Comparison of ENCODE assay signal across 1 cellular context in the genomic region with DNA sequence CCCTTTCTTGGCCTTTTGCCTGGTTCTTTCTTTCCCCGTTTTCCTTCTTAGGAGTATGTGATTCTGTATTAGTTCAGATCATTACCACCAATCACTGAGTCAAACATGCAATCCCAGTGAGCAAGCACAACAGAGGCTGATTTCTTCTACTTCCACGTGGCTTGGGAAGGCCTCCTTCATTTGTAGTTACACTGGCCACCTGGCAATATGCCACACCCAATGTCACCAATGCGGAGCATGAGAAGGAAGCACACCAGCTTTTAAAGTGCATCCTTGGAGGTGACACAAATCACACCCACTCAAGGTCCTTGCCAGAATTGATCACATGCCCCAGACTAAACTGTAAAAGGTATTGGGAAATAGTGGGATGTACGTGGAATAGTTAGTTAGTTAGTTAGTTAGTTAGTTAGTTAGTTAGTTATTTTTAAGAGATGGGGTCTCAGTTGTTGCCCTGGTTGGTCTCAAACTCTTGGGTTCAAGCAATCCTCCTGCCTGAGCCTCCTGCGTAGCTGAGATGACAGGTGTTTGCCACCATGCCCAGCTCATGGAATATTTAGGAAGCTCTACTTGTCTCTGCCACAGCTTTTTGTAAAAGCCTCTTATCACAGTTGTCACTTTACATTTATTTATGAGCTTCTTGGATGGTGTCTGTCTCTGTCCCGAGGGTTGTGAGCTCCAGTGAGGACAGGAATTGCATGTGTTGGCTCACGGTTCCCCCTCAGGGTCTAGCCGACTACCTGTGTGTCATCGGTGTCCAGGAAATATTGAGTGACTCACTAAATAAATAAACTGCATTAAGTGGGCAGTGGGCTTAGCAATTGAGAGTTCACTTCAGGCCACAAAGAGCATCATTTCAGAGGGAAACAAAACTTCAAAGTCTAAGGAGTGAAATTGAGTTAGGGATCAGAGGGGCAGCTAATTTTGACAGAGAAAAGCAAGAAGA.
TF ChIP-seq lines count a peak whose summit lies in the region.

No MANE protein-coding gene starts in this region.

TF ChIP-seq in HEK293, 187 proteins besides CTCF, POLR2A, EP300 and RAD21 (continued from another document and continues in another):
- TF ChIP-seq, protein P1, sequence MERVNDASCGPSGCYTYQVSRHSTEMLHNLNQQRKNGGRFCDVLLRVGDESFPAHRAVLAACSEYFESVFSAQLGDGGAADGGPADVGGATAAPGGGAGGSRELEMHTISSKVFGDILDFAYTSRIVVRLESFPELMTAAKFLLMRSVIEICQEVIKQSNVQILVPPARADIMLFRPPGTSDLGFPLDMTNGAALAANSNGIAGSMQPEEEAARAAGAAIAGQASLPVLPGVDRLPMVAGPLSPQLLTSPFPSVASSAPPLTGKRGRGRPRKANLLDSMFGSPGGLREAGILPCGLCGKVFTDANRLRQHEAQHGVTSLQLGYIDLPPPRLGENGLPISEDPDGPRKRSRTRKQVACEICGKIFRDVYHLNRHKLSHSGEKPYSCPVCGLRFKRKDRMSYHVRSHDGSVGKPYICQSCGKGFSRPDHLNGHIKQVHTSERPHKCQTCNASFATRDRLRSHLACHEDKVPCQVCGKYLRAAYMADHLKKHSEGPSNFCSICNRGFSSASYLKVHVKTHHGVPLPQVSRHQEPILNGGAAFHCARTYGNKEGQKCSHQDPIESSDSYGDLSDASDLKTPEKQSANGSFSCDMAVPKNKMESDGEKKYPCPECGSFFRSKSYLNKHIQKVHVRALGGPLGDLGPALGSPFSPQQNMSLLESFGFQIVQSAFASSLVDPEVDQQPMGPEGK (tag by site-specific recombination; IDR thresholded peaks at IDR 0.05), result 0 out of 2 replicates have a peak, but pooled peaks have one; percentile 21
- TF ChIP-seq IKZF3 (tag by site-specific recombination; IDR thresholded peaks at IDR 0.05) (0 out of 2 replicates have a peak, but pooled peaks have one; percentile 22), ZBTB8A (tag by site-specific recombination; IDR thresholded peaks at IDR 0.05) (no peak), ZNF24 (tag by site-specific recombination; IDR thresholded peaks at IDR 0.05) (peak; percentile 35; the same call in 1 of the 2 replicates), ZNF580 (tag by site-specific recombination; IDR thresholded peaks at IDR 0.05) (no peak), ZBTB17 (tag by site-specific recombination; IDR thresholded peaks at IDR 0.05) (0 out of 2 replicates have a peak, but pooled peaks have one; percentile 23), ZNF366 (tag by site-specific recombination; conservative IDR thresholded peaks at IDR 0.05) (peak; percentile 68), FEZF1 (tag by site-specific recombination; IDR thresholded peaks at IDR 0.05) (peak; percentile 70), ZEB2 (tag by site-specific recombination; IDR thresholded peaks at IDR 0.05) (peak; percentile 37; the same call in 1 of the 2 replicates), ZNF692 (tag by site-specific recombination; IDR thresholded peaks at IDR 0.05) (peak; percentile 67), SCRT1 (tag by site-specific recombination; IDR thresholded peaks at IDR 0.05; ENCODE audit: borderline replicate concordance) (no peak), ZNF510 (tag by site-specific recombination; IDR thresholded peaks at IDR 0.05; ENCODE audit: insufficient replicate concordance) (no peak), ZNF157 (tag by site-specific recombination; IDR thresholded peaks at IDR 0.05) (no peak), ZNF623 (tag by site-specific recombination; IDR thresholded peaks at IDR 0.05) (no peak), ZNF548 (tag by site-specific recombination; IDR thresholded peaks at IDR 0.05) (no peak), GLIS2 (tag by site-specific recombination; IDR thresholded peaks at IDR 0.05) (peak; percentile 38; the same call in 1 of the 2 replicates), ZNF341 (tag by site-specific recombination; IDR thresholded peaks at IDR 0.05; ENCODE audit: low read depth) (no peak), GLIS1 (tag by site-specific recombination; IDR thresholded peaks at IDR 0.05) (peak; percentile 71), MEIS1 (CRISPR knock-in tag; IDR thresholded peaks at IDR 0.05; ENCODE audit: borderline replicate concordance) (peak; percentile 77; the same call in 1 of the 2 replicates), SCRT2 (tag by site-specific recombination; IDR thresholded peaks at IDR 0.05) (0 out of 2 replicates have a peak, but pooled peaks have one; percentile 26), INSM2 (tag by site-specific recombination; IDR thresholded peaks at IDR 0.05) (peak; percentile 39; the same call in 1 of the 2 replicates), ZNF423 (tag by site-specific recombination; IDR thresholded peaks at IDR 0.05) (no peak), TCF7L2 (IDR thresholded peaks at IDR 0.05; ENCODE audit: borderline replicate concordance, low read depth, low read length) (peak; percentile 67), SP7 (tag by site-specific recombination; IDR thresholded peaks at IDR 0.05) (peak; percentile 78), ZNF600 (tag by site-specific recombination; IDR thresholded peaks at IDR 0.05) (peak; percentile 25; the same call in 1 of the 2 replicates), TRIM28 (IDR thresholded peaks at IDR 0.05; ENCODE audit: borderline replicate concordance, low read length) (peak; percentile 32; the same call in 1 of the 2 replicates), ZNF585B (tag by site-specific recombination; IDR thresholded peaks at IDR 0.05) (no peak), ZNF629 (tag by site-specific recombination; IDR thresholded peaks at IDR 0.05) (peak; percentile 66), ZXDB (tag by site-specific recombination; IDR thresholded peaks at IDR 0.05) (0 out of 2 replicates have a peak, but pooled peaks have one; percentile 35), ZNF571 (tag by site-specific recombination; IDR thresholded peaks at IDR 0.05) (no peak), ZNF398 (tag by site-specific recombination; IDR thresholded peaks at IDR 0.05) (peak; percentile 84)
- TF ChIP-seq, protein P2, sequence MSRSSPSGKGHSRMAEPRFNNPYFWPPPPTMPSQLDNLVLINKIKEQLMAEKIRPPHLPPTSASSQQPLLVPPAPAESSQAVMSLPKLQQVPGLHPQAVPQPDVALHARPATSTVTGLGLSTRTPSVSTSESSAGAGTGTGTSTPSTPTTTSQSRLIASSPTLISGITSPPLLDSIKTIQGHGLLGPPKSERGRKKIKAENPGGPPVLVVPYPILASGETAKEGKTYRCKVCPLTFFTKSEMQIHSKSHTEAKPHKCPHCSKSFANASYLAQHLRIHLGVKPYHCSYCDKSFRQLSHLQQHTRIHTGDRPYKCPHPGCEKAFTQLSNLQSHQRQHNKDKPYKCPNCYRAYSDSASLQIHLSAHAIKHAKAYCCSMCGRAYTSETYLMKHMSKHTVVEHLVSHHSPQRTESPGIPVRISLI (tag by site-specific recombination; IDR thresholded peaks at IDR 0.05), result no peak
- TF ChIP-seq, protein P3, sequence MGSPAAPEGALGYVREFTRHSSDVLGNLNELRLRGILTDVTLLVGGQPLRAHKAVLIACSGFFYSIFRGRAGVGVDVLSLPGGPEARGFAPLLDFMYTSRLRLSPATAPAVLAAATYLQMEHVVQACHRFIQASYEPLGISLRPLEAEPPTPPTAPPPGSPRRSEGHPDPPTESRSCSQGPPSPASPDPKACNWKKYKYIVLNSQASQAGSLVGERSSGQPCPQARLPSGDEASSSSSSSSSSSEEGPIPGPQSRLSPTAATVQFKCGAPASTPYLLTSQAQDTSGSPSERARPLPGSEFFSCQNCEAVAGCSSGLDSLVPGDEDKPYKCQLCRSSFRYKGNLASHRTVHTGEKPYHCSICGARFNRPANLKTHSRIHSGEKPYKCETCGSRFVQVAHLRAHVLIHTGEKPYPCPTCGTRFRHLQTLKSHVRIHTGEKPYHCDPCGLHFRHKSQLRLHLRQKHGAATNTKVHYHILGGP (tag by site-specific recombination; IDR thresholded peaks at IDR 0.05), result peak; percentile 66
- TF ChIP-seq, protein P4, sequence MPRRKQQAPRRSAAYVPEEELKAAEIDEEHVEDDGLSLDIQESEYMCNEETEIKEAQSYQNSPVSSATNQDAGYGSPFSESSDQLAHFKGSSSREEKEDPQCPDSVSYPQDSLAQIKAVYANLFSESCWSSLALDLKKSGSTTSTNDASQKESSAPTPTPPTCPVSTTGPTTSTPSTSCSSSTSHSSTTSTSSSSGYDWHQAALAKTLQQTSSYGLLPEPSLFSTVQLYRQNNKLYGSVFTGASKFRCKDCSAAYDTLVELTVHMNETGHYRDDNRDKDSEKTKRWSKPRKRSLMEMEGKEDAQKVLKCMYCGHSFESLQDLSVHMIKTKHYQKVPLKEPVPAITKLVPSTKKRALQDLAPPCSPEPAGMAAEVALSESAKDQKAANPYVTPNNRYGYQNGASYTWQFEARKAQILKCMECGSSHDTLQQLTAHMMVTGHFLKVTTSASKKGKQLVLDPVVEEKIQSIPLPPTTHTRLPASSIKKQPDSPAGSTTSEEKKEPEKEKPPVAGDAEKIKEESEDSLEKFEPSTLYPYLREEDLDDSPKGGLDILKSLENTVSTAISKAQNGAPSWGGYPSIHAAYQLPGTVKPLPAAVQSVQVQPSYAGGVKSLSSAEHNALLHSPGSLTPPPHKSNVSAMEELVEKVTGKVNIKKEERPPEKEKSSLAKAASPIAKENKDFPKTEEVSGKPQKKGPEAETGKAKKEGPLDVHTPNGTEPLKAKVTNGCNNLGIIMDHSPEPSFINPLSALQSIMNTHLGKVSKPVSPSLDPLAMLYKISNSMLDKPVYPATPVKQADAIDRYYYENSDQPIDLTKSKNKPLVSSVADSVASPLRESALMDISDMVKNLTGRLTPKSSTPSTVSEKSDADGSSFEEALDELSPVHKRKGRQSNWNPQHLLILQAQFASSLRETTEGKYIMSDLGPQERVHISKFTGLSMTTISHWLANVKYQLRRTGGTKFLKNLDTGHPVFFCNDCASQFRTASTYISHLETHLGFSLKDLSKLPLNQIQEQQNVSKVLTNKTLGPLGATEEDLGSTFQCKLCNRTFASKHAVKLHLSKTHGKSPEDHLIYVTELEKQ (tag by site-specific recombination; IDR thresholded peaks at IDR 0.05; ENCODE audit: borderline replicate concordance), result peak; percentile 52; the same call in 1 of the 2 replicates
- TF ChIP-seq, protein P5, sequence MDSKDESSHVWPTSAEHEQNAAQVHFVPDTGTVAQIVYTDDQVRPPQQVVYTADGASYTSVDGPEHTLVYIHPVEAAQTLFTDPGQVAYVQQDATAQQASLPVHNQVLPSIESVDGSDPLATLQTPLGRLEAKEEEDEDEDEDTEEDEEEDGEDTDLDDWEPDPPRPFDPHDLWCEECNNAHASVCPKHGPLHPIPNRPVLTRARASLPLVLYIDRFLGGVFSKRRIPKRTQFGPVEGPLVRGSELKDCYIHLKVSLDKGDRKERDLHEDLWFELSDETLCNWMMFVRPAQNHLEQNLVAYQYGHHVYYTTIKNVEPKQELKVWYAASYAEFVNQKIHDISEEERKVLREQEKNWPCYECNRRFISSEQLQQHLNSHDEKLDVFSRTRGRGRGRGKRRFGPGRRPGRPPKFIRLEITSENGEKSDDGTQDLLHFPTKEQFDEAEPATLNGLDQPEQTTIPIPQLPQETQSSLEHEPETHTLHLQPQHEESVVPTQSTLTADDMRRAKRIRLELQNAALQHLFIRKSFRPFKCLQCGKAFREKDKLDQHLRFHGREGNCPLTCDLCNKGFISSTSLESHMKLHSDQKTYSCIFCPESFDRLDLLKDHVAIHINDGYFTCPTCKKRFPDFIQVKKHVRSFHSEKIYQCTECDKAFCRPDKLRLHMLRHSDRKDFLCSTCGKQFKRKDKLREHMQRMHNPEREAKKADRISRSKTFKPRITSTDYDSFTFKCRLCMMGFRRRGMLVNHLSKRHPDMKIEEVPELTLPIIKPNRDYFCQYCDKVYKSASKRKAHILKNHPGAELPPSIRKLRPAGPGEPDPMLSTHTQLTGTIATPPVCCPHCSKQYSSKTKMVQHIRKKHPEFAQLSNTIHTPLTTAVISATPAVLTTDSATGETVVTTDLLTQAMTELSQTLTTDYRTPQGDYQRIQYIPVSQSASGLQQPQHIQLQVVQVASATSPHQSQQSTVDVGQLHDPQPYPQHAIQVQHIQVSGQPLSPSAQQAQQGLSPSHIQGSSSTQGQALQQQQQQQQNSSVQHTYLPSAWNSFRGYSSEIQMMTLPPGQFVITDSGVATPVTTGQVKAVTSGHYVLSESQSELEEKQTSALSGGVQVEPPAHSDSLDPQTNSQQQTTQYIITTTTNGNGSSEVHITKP (tag by site-specific recombination; IDR thresholded peaks at IDR 0.05), result peak; percentile 33; the same call in 1 of the 2 replicates
